Comparison of ENCODE assay signal across 8 cellular contexts in genomic region chr7:79453558-79454324, GRCh38. TPM values are rescaled to one million over a fixed set of nuclear protein-coding genes. Genes with fewer than 3 reads are reported as not detected.
DNase-seq lines count a peak whose midpoint lies in the region; ATAC-seq and TF ChIP-seq lines count a peak whose summit lies in the region.

Gene MAGI2 (minus strand): TSS chr7:79453667. CDS start chr7:79453320, 347 bp downstream.

- H3K4me3 Mint-ChIP-seq in HFFc6 (peak within 1 kb of the TSS; percentile 95), neural crest cell (peak within 1 kb of the TSS; percentile 94)
- peak within 1 kb of the TSS; percentile 81 for H3K4me3 Mint-ChIP-seq in activated naive CD8-positive, alpha-beta T cell treated with anti-CD3 and anti-CD28 coated beads for 36 hours

- DNase-seq in ACHN, result peak; percentile 85
- peak; percentile 75 for DNase-seq in HFFc6
- DNase-seq in activated naive CD8-positive, alpha-beta T cell treated with anti-CD3 and anti-CD28 coated beads for 36 hours, result peak; percentile 25
- peak; percentile 91 for DNase-seq in Right ventricle myocardium inferior (ENCODE audit: missing footprints)
- DNase-seq in neural crest cell (ENCODE audit: low read depth, low spot score), result peak; percentile 73
- no peak for DNase-seq in NCI-H2081 treated with DMSO at 0.1 percent for 48 hours (lab: John Stamatoyannopoulos, UW)
- DNase-seq in activated CD4-positive, alpha-beta T cell treated with anti-CD3 and anti-CD28 coated beads, Interleukin-2, amount 50 U/mL, for 1 hour, result no peak

- ATAC-seq in Right ventricle myocardium inferior, result peak; percentile 89
- ATAC-seq in GM21717 (IDR thresholded peaks at IDR 0.05; ENCODE audit: unreplicated experiment), result no peak

- H3K27ac Mint-ChIP-seq in HFFc6, result peak within 1 kb of the TSS; percentile 97
- peak within 1 kb of the TSS; percentile 72 for H3K27ac Mint-ChIP-seq in activated naive CD8-positive, alpha-beta T cell treated with anti-CD3 and anti-CD28 coated beads for 36 hours
- H3K27ac Mint-ChIP-seq in neural crest cell (ENCODE audit: unreplicated experiment), result peak within 1 kb of the TSS; percentile 94

- peaks cover 76% of the 10 kb centered on the region for H3K4me1 Mint-ChIP-seq in HFFc6 (ENCODE audit: low read depth)
- H3K4me1 Mint-ChIP-seq in activated naive CD8-positive, alpha-beta T cell treated with anti-CD3 and anti-CD28 coated beads for 36 hours, result peaks cover 22% of the 10 kb centered on the region
- peaks cover 37% of the 10 kb centered on the region for H3K4me1 Mint-ChIP-seq in neural crest cell

- in situ Hi-C loops in ACHN (cut with HindIII; ENCODE audit: low pct_ligation_motif_present, low pct_unique_long_range_greater_than_20kb, low sequenced_read_pairs), result no loop called here

- H3K36me3 Mint-ChIP-seq in HFFc6 (ENCODE audit: low read depth) (peaks cover 42% of the 10 kb centered on the region), neural crest cell (ENCODE audit: low read depth) (no peaks in the 10 kb centered on the region)
- peaks cover 1% of the 10 kb centered on the region for H3K36me3 Mint-ChIP-seq in activated naive CD8-positive, alpha-beta T cell treated with anti-CD3 and anti-CD28 coated beads for 36 hours

- H3K9me3 Mint-ChIP-seq in HFFc6, result no peaks in the 10 kb centered on the region
- no peaks in the 10 kb centered on the region for H3K9me3 Mint-ChIP-seq in activated naive CD8-positive, alpha-beta T cell treated with anti-CD3 and anti-CD28 coated beads for 36 hours
- H3K9me3 Mint-ChIP-seq in neural crest cell, result no peaks in the 10 kb centered on the region

- H3K27me3 Mint-ChIP-seq in HFFc6 (ENCODE audit: insufficient read depth) (peaks cover 3% of the 10 kb centered on the region), neural crest cell (ENCODE audit: low read depth) (peaks cover 3% of the 10 kb centered on the region)
- H3K27me3 Mint-ChIP-seq in activated naive CD8-positive, alpha-beta T cell treated with anti-CD3 and anti-CD28 coated beads for 36 hours, result peaks cover 59% of the 10 kb centered on the region

- intact Hi-C loops in Right ventricle myocardium inferior (cut with DNase I), result loop anchor here (5.0 kb wide), 2 partner anchors 46 to 146 kb away; no protein-coding TSS in a partner anchor

- TF ChIP-seq CTCF in HFFc6 (IDR thresholded peaks at IDR 0.05) (no peak), neural crest cell (conservative IDR thresholded peaks at IDR 0.05) (no peak)

RNA-seq across cellular contexts. Expression of gene MAGI2, which starts in this region (rescaled TPM):
- total RNA-seq in HFFc6 (2021; fragmentation: NEBNext Ultra II Directional; extraction: Animal tissue kit (Norgen Biotek cat#: 25700)), result 1 to 10 TPM; 7.1 to 9.8 (median 8.5) TPM
- under 1 TPM; 0.14 to 0.31 TPM for total RNA-seq in activated naive CD8-positive, alpha-beta T cell treated with anti-CD3 and anti-CD28 coated beads for 36 hours
- total RNA-seq in Right ventricle myocardium inferior (3.1 TPM), neural crest cell (10.0 and 10.1 TPM in 2 replicates)

Comparison
In these comparisons a context has a peak if more than half of its experiments do, and no peak if none do; other contexts are left out.
1. Peak in DNase-seq in activated naive CD8-positive, alpha-beta T cell treated with anti-CD3 and anti-CD28 coated beads for 36 hours; RNA of the gene not detected or under 1 TPM.
2. DNase-seq: peak in ACHN (single experiment), HFFc6 (single experiment), Right ventricle myocardium inferior (single experiment) and neural crest cell (single experiment); none in NCI-H2081 treated with DMSO at 0.1 percent for 48 hours (single experiment) and activated CD4-positive, alpha-beta T cell treated with anti-CD3 and anti-CD28 coated beads, Interleukin-2, amount 50 U/mL, for 1 hour (single experiment).
3. Peak in every context shown above with its lines, with median percentiles within 50 percentile points of each other: H3K27ac Mint-ChIP-seq and H3K4me3 Mint-ChIP-seq.